Comparison of ENCODE assay signal across 33 cellular contexts in the genomic region with DNA sequence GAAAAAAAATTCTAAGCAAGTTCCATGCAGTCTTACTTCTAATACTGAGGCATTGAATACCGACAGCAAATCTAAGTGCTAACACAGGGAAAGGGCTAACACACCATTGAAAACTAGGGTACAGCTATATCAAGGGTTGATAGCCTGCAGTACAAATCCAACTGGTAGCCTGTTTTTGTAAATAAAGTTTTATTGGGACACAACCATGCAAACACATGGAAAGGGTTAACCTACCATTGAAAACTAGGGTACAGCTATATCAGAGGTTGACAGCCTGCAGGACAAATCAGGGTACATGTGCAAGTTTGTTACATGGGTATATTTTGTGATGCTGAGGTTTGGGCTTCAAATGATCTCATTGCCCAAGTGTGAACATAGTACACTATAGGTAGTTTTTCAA.
DNase-seq lines count a peak whose midpoint lies in the region; ATAC-seq, FAIRE-seq and TF ChIP-seq lines count a peak whose summit lies in the region.
"Had no signal": no experiment of that assay in that cellular context is flagged by ENCODE, and none has a peak within 500 bp of the region (broad histone marks: within the 10 kb centered on the region; RNA-seq: fewer than 3 reads in every experiment).

No MANE protein-coding gene starts in this region.

- TF ChIP-seq POLR2A in GM12878 (IDR thresholded peaks at IDR 0.05; ENCODE audit: low read depth, low read length) (no peak), K562 (conservative IDR thresholded peaks at IDR 0.05) (no peak)

- SMC1A ChIA-PET in GM12878 (lab: Charles Lee; ENCODE audit: uncharacterized antibody, unreplicated experiment), result no interaction called here

- CTCF ChIA-PET in GM12878 (lab: Yijun Ruan, JAX) (no interaction called here), K562 (lab: Yijun Ruan, JAX; ENCODE audit: low intra/inter-chr PET ratio) (no interaction called here)

- TF ChIP-seq CTCF in GM12878 (IDR thresholded peaks at IDR 0.05 in 2 of 3, conservative IDR thresholded peaks at IDR 0.05 in 1 of 3; ENCODE audit: control insufficient read depth in 2 of 3, extremely low read depth in 1 of 3, insufficient read depth in 1 of 3, low read depth in 3 of 3, low read length in 3 of 3), result no peak
- TF ChIP-seq CTCF in K562 (IDR thresholded peaks at IDR 0.05 in 2 of 3, conservative IDR thresholded peaks at IDR 0.05 in 1 of 3; ENCODE audit: insufficient read depth in 2 of 3, low read depth in 1 of 3, low read length in 3 of 3), result no peak
- TF ChIP-seq CTCF in osteoblast (IDR thresholded peaks at IDR 0.05; ENCODE audit: extremely low read depth, low read depth, low read length), result no peak

- no peak for ATAC-seq in GM12878
- ATAC-seq in K562, result no peak
- ATAC-seq in HG03196 (IDR thresholded peaks at IDR 0.05; ENCODE audit: unreplicated experiment), result no peak
- ATAC-seq: A549; CD8-positive, alpha-beta T cell had no signal

- no peaks in the 10 kb centered on the region for H3K27me3 ChIP-seq in GM12878 (replicated peaks in 1 of 2; ENCODE audit: control insufficient read depth in 2 of 2, insufficient read depth in 2 of 2, low read length in 1 of 2)
- H3K27me3 ChIP-seq in K562 (ENCODE audit: control insufficient read depth in 2 of 2, insufficient read depth in 2 of 2, low read length in 2 of 2), result peaks cover 8 to 56% of the 10 kb centered on the region in 2 experiments; a peak in 3 of 5 replicates
- no peaks in the 10 kb centered on the region for H3K27me3 ChIP-seq in osteoblast (ENCODE audit: insufficient read depth, low read length)
- H3K27me3 ChIP-seq: BE2C had no signal

- H3K27ac ChIP-seq in GM12878 (ENCODE audit: control insufficient read depth, insufficient read depth), result no peak overlapping the region
- H3K27ac ChIP-seq in K562 (ENCODE audit: extremely low read depth, low read depth, low read length), result no peak overlapping the region
- no peak overlapping the region for H3K27ac ChIP-seq in osteoblast (ENCODE audit: low read depth, low read length)
- H3K27ac ChIP-seq: 22Rv1; A549; BLaER1; BLaER1 treated with 17β-estradiol and CSF1 and Interleukin-3, amounts not matched to agents 10 nM and 100 nM; C4-2B had no signal

- H4K20me1 ChIP-seq in GM12878 (ENCODE audit: control insufficient read depth, insufficient read depth), result no peaks in the 10 kb centered on the region
- peaks cover 5% of the 10 kb centered on the region; the same call in 1 of the 2 replicates for H4K20me1 ChIP-seq in K562 (replicated peaks; ENCODE audit: control insufficient read depth, insufficient read depth, low read length)
- H4K20me1 ChIP-seq in osteoblast (ENCODE audit: insufficient read depth, low read length), result no peaks in the 10 kb centered on the region
- H4K20me1 ChIP-seq: BLaER1; BLaER1 treated with 17β-estradiol and CSF1 and Interleukin-3, amounts not matched to agents 10 nM and 100 nM had no signal

- no peak for FAIRE-seq in GM12878 (lab: Jason Lieb, UNC)
- no peak for FAIRE-seq in K562 (lab: Jason Lieb, UNC)
- FAIRE-seq: A204.1, A549, D721Med had no signal

- POLR2A ChIA-PET in GM12878 (lab: Charles Lee) (no interaction called here), K562 (lab: Yijun Ruan, JAX) (interaction anchor here (0.6 to 0.7 kb wide), 3 partner anchors 11 to 18 kb away, joined by 3 to 5 read pairs (median 3); no protein-coding TSS in a partner anchor)

- H3K4me1 ChIP-seq in GM12878 (ENCODE audit: control insufficient read depth, insufficient read depth, low read length) (peaks cover 12% of the 10 kb centered on the region), K562 (replicated peaks in 1 of 2; ENCODE audit: control insufficient read depth in 2 of 2, insufficient read depth in 2 of 2, low read length in 2 of 2) (no peaks in the 10 kb centered on the region), osteoblast (ENCODE audit: insufficient read depth, low read length) (no peaks in the 10 kb centered on the region)
- H3K4me1 ChIP-seq: A549, BE2C, Caco-2 had no signal

- H3K9me3 ChIP-seq in GM12878 (replicated peaks; ENCODE audit: control insufficient read depth, insufficient read depth, low read length) (no peaks in the 10 kb centered on the region), K562 (replicated peaks; ENCODE audit: control insufficient read depth, insufficient read depth, low read depth, low read length) (no peaks in the 10 kb centered on the region), osteoblast (ENCODE audit: low read depth, low read length) (no peaks in the 10 kb centered on the region)
- H3K9me3 ChIP-seq: A549; BE2C; BLaER1; BLaER1 treated with 17β-estradiol and CSF1 and Interleukin-3, amounts not matched to agents 10 nM and 100 nM; Caco-2 had no signal

- H3K36me3 ChIP-seq in GM12878 (ENCODE audit: control insufficient read depth in 2 of 2, insufficient read depth in 2 of 2, low read length in 1 of 2) (no peaks in the 10 kb centered on the region), K562 (ENCODE audit: control insufficient read depth, insufficient read depth, low read length) (no peaks in the 10 kb centered on the region), osteoblast (ENCODE audit: insufficient read depth, low read length) (no peaks in the 10 kb centered on the region)
- H3K36me3 ChIP-seq: BE2C; BLaER1; BLaER1 treated with 17β-estradiol and CSF1 and Interleukin-3, amounts not matched to agents 10 nM and 100 nM had no signal

- intact Hi-C loops in GM12878 (cut with micrococcal nuclease; ENCODE audit: unreplicated experiment) (no loop called here), K562 (cut with micrococcal nuclease) (no loop called here)

- H3K79me2 ChIP-seq in GM12878 (ENCODE audit: control insufficient read depth, insufficient read depth, low read length) (no peaks in the 10 kb centered on the region), K562 (ENCODE audit: control insufficient read depth, insufficient read depth, low read length) (no peaks in the 10 kb centered on the region), osteoblast (ENCODE audit: insufficient read depth, low read length) (no peaks in the 10 kb centered on the region)

- RAD21 ChIA-PET in GM12878 (lab: Charles Lee; ENCODE audit: unreplicated experiment), result no interaction called here

- H3K4me3 ChIP-seq in GM12878 (no peak overlapping the region), K562 (no peak overlapping the region), osteoblast (ENCODE audit: insufficient read depth, low read length) (no peak overlapping the region)
- H3K4me3 ChIP-seq: A549; BLaER1; BLaER1 treated with 17β-estradiol and CSF1 and Interleukin-3, amounts not matched to agents 10 nM and 100 nM had no signal

- H3K4me2 ChIP-seq in GM12878 (ENCODE audit: control insufficient read depth, insufficient read depth) (no peak overlapping the region), K562 (ENCODE audit: insufficient read depth, low read length) (no peak overlapping the region), osteoblast (ENCODE audit: insufficient read depth, low read length) (no peak overlapping the region)
- H3K4me2 ChIP-seq: A549 had no signal

- TF ChIP-seq EP300 in GM12878 (IDR thresholded peaks at IDR 0.05; ENCODE audit: borderline replicate concordance in 1 of 2, control insufficient read depth in 1 of 2, low read depth in 2 of 2, low read length in 2 of 2), result no peak
- no peak for TF ChIP-seq EP300 in K562 (IDR thresholded peaks at IDR 0.05; ENCODE audit: low read length)

- in situ Hi-C loops in GM12878 (cut with MboI) (no loop called here), K562 (cut with MboI) (no loop called here)

- BruUV-seq in GM12878 (replicated peaks; lab: Mats Ljungman, UMichigan) (no TSS peak), K562 (replicated peaks; lab: Mats Ljungman, UMichigan) (no TSS peak)

- no peak for DNase-seq in GM12878 (ENCODE audit: low read depth, low spot score)
- DNase-seq in K562 (ENCODE audit: extremely low read depth in 1 of 4, low spot score in 3 of 4), result no peak
- peak; percentile 46 for DNase-seq in osteoblast (ENCODE audit: insufficient read length, low spot score, missing footprints)
- no peak for DNase-seq in activated T-cell treated with anti-CD3 and anti-CD28 coated beads, Interleukin-2, amount 50 U/mL, for 48 hours
- no peak for DNase-seq in NCI-H2171 treated with DMSO at 0.1 percent for 48 hours (lab: John Stamatoyannopoulos, UW)
- DNase-seq: 8988T; ACHN; AML-193; BE2C; C1 segment of cervical spinal cord; Caco-2; Calu3; CD4-positive, alpha-beta memory T cell; CD4-positive, alpha-beta T cell; CD4-positive, CD25-positive, alpha-beta regulatory T cell; CD8-positive, alpha-beta memory T cell; CD8-positive, alpha-beta T cell; COR-L47; DMS 273 treated with DMSO at 0.1 percent for 48 hours; DMS153; DMS53; DMS79; DMS79 treated with DMSO at 0.1 percent for 48 hours; DND-41; EL had no signal

- 91% methylated on average over 1 of the region's 1 CpG for WGBS in GM12878 (ENCODE audit: insufficient coverage, insufficient replicate concordance, low lambda C conversion rate, missing lambda C conversion rate)
- WGBS in K562 (ENCODE audit: insufficient coverage, low coverage, missing lambda C conversion rate), result 5% methylated on average over 1 of the region's 1 CpG

- TF ChIP-seq RAD21 in GM12878 (IDR thresholded peaks at IDR 0.05; ENCODE audit: insufficient read depth, low read depth, low read length), result no peak
- no peak for TF ChIP-seq RAD21 in K562 (CRISPR knock-in tag; conservative IDR thresholded peaks at IDR 0.05 in 1 of 2, IDR thresholded peaks at IDR 0.05 in 1 of 2)

- H3K9ac ChIP-seq in GM12878 (ENCODE audit: control insufficient read depth, insufficient read depth, low read length) (no peak overlapping the region), K562 (ENCODE audit: insufficient read depth in 1 of 2, low read depth in 2 of 2, low read length in 2 of 2) (no peak overlapping the region)
- H3K9ac ChIP-seq: BLaER1; BLaER1 treated with 17β-estradiol and CSF1 and Interleukin-3, amounts not matched to agents 10 nM and 100 nM had no signal

- H3K9me1 ChIP-seq in K562 (ENCODE audit: control insufficient read depth, insufficient read depth, low read length), result no peaks in the 10 kb centered on the region

- no peak overlapping the region for H2AFZ ChIP-seq in GM12878 (ENCODE audit: control insufficient read depth, low read depth, low read length)
- H2AFZ ChIP-seq in K562 (ENCODE audit: low read depth, low read length), result no peak overlapping the region
- H2AFZ ChIP-seq in osteoblast (ENCODE audit: low read length), result no peak overlapping the region
